Comparison of ENCODE assay signal across 3 cellular contexts in genomic region chr4:60590116-60590515, GRCh38.
TF ChIP-seq lines count a peak whose summit lies in the region.

No MANE protein-coding gene starts in this region.

TF ChIP-seq in HepG2, 621 proteins besides CTCF, POLR2A, EP300 and RAD21:
- TF ChIP-seq PLRG1 (conservative IDR thresholded peaks at IDR 0.05) (no peak), ATF7 (IDR thresholded peaks at IDR 0.05) (peak; percentile 8; the same call in 1 of the 2 replicates), ATF7 (CRISPR knock-in tag; IDR thresholded peaks at IDR 0.05) (no peak), CEBPB (IDR thresholded peaks at IDR 0.05; ENCODE audit: borderline replicate concordance, low read depth, low read length) (peak; percentile 40; the same call in 1 of the 2 replicates), ARNTL (CRISPR knock-in tag; IDR thresholded peaks at IDR 0.05) (no peak), ZNF883 (CRISPR knock-in tag; IDR thresholded peaks at IDR 0.05; ENCODE audit: not compliant biosample characterization) (no peak), ZNF720 (CRISPR knock-in tag; IDR thresholded peaks at IDR 0.05) (no peak), ZNF558 (CRISPR knock-in tag; IDR thresholded peaks at IDR 0.05; ENCODE audit: borderline replicate concordance) (no peak), ZSCAN25 (CRISPR knock-in tag; IDR thresholded peaks at IDR 0.05) (no peak), SRF (IDR thresholded peaks at IDR 0.05; ENCODE audit: low read depth, low read length) (no peak), ZNF121 (CRISPR knock-in tag; IDR thresholded peaks at IDR 0.05) (no peak)
- TF ChIP-seq, protein P1, sequence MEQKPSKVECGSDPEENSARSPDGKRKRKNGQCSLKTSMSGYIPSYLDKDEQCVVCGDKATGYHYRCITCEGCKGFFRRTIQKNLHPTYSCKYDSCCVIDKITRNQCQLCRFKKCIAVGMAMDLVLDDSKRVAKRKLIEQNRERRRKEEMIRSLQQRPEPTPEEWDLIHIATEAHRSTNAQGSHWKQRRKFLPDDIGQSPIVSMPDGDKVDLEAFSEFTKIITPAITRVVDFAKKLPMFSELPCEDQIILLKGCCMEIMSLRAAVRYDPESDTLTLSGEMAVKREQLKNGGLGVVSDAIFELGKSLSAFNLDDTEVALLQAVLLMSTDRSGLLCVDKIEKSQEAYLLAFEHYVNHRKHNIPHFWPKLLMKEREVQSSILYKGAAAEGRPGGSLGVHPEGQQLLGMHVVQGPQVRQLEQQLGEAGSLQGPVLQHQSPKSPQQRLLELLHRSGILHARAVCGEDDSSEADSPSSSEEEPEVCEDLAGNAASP (CRISPR knock-in tag; IDR thresholded peaks at IDR 0.05; ENCODE audit: borderline replicate concordance), result no peak

TF ChIP-seq in IMR-90, 13 proteins besides CTCF, POLR2A, EP300 and RAD21:
- TF ChIP-seq ELK1 (IDR thresholded peaks at IDR 0.05; ENCODE audit: borderline replicate concordance, low read depth, low read length) (no peak), CEBPB (IDR thresholded peaks at IDR 0.05; ENCODE audit: low read depth, low read length) (peak; percentile 82)

TF ChIP-seq in H1, 55 proteins besides CTCF, POLR2A, EP300 and RAD21:
- no peak for TF ChIP-seq CHD7 (IDR thresholded peaks at IDR 0.05; ENCODE audit: insufficient replicate concordance, low read length)
- TF ChIP-seq SIRT6 (IDR thresholded peaks at IDR 0.05; ENCODE audit: low read length), result no peak
- no peak for TF ChIP-seq SAP30 (IDR thresholded peaks at IDR 0.05; ENCODE audit: insufficient read depth, insufficient replicate concordance, low read length)
- TF ChIP-seq CEBPB (IDR thresholded peaks at IDR 0.05; ENCODE audit: low read depth, low read length), result peak; percentile 41; the same call in 1 of the 2 replicates
- TF ChIP-seq SIX5 (IDR thresholded peaks at IDR 0.05; ENCODE audit: low read depth, low read length), result no peak
